In the genomic region with DNA sequence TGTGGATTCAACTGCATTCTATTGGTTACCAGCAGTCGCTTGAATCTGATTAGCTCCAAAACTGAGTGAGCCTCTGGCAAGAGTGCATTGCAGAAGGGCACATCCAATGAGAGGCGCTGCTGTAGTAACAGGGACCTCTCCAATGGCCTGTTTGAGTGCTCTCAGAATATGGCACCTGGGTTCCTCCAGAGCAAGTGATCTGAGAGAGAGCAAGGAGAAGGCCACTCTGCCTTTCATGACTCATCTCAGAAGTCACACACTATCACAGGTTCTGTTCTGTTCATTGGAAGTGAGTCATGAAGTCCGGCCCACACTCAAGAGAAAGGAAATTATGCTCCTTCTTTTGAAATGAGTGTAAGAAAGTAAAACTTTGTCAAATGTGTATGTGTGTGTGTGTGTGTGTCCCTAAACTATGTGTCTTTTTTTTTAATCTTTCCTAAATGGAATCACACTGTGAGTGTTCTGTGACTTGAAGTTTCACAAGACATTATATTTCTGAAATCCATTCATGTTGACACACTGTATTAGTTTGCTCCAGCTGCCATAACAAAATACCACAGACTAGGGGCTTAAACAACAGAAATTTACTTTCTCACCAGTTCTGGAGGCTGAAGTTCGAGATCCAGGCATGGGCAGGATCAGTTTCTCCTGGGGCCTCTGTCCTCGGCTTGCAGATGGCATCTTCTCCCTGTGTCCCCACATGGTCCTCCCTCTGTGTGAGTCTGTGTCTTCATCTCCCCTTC, we compare ENCODE assay signal across 7 cellular contexts.
DNase-seq lines count a peak whose midpoint lies in the region; ATAC-seq and TF ChIP-seq lines count a peak whose summit lies in the region.

No MANE protein-coding gene starts in this region.

- H3K4me1 ChIP-seq in tibial nerve (no peaks in the 10 kb centered on the region), esophagus squamous epithelium (peaks cover 0 to 22% (median 0%) of the 10 kb centered on the region in 3 donors), BE2C (no peaks in the 10 kb centered on the region)

- DNase-seq in astrocyte of the hippocampus (ENCODE audit: low read depth, low spot score) = peak; percentile 43
- peak; percentile 64 for DNase-seq in stimulated activated CD4-positive, alpha-beta T cell treated with anti-CD3 and anti-CD28 coated beads, Interleukin-4, amount 100 ng/mL, for 24 hours
- DNase-seq in tibial nerve (ENCODE audit: low spot score in 2 of 2) = no peak
- no peak for DNase-seq in esophagus squamous epithelium (lab: John Stamatoyannopoulos, UW)
- DNase-seq in BE2C = no peak

- no peak for TF ChIP-seq POLR2A in tibial nerve (IDR thresholded peaks at IDR 0.05)
- no peak for TF ChIP-seq POLR2A in esophagus squamous epithelium (IDR thresholded peaks at IDR 0.05)

- H3K4me3 ChIP-seq in tibial nerve (no peak overlapping the region), esophagus squamous epithelium (no peak overlapping the region), BE2C (ENCODE audit: low read depth, low read length) (no peak overlapping the region)

- TF ChIP-seq CTCF in tibial nerve (IDR thresholded peaks at IDR 0.05) = no peak
- TF ChIP-seq CTCF in esophagus squamous epithelium (IDR thresholded peaks at IDR 0.05) = no peak
- TF ChIP-seq CTCF in BE2C (IDR thresholded peaks at IDR 0.05; ENCODE audit: low read depth, low read length) = no peak

- no peaks in the 10 kb centered on the region for H3K36me3 ChIP-seq in tibial nerve
- no peaks in the 10 kb centered on the region for H3K36me3 ChIP-seq in esophagus squamous epithelium
- H3K36me3 ChIP-seq in BE2C = no peaks in the 10 kb centered on the region

- peaks cover 0 to 5% (median 0%) of the 10 kb centered on the region in 4 donors for H3K9me3 ChIP-seq in tibial nerve
- no peaks in the 10 kb centered on the region for H3K9me3 ChIP-seq in esophagus squamous epithelium
- no peaks in the 10 kb centered on the region for H3K9me3 ChIP-seq in BE2C

- no peak overlapping the region for H3K27ac ChIP-seq in tibial nerve
- H3K27ac ChIP-seq in esophagus squamous epithelium = peak overlapping the region in 2 of 4 donors; percentile 31 to 34

- no peak for TF ChIP-seq EP300 in tibial nerve (IDR thresholded peaks at IDR 0.05)

- intact Hi-C loops in esophagus squamous epithelium (cut with DNase I) = no loop called here

- no peaks in the 10 kb centered on the region for H3K27me3 ChIP-seq in tibial nerve
- no peaks in the 10 kb centered on the region for H3K27me3 ChIP-seq in esophagus squamous epithelium
- no peaks in the 10 kb centered on the region for H3K27me3 ChIP-seq in BE2C

- 97% methylated on average over 5 of the region's 5 CpGs for WGBS in tibial nerve, 2 donors
- 77 to 82% methylated on average over 5 of the region's 5 CpGs for WGBS in esophagus squamous epithelium, 2 donors

- ATAC-seq in GM18907 (IDR thresholded peaks at IDR 0.05; ENCODE audit: unreplicated experiment) (peak; percentile 74), HG03342 (IDR thresholded peaks at IDR 0.05; ENCODE audit: unreplicated experiment) (peak; percentile 74)

Comparison
In these comparisons a context has a peak if more than half of its experiments do, and no peak if none do; other contexts are left out.
1. DNase-seq: peak in astrocyte of the hippocampus (single experiment) and stimulated activated CD4-positive, alpha-beta T cell treated with anti-CD3 and anti-CD28 coated beads, Interleukin-4, amount 100 ng/mL, for 24 hours (single experiment); none in tibial nerve (0 of 2), esophagus squamous epithelium (single experiment) and BE2C (single experiment).